Comparison of ENCODE assay signal across 8 cellular contexts in genomic region chr18:3261393-3262233, GRCh38. TPM values are rescaled to one million over a fixed set of nuclear protein-coding genes. Genes with fewer than 3 reads are reported as not detected.
A peak's percentile ranks its signal among the peaks of the same experiment; 100 is the strongest.
DNase-seq lines count a peak whose midpoint lies in the region; ATAC-seq and TF ChIP-seq lines count a peak whose summit lies in the region.

MYL12B (plus strand) TSS chr18:3262133; CDS start chr18:3272899, 10,766 bp downstream.

- H3K9me3 ChIP-seq in HUES48 (ENCODE audit: control insufficient read depth, insufficient read depth, low read length) (no peaks in the 10 kb centered on the region), neural cell (ENCODE audit: low read length) (no peaks in the 10 kb centered on the region)

- peak within 1 kb of the TSS; percentile 99 for H3K27ac ChIP-seq in HUES48 (ENCODE audit: low read depth, low read length)
- H3K27ac ChIP-seq in RWPE1 = peak within 1 kb of the TSS; percentile 95
- H3K27ac ChIP-seq in neural cell (ENCODE audit: low read length) = peak within 1 kb of the TSS; percentile 81

- H3K79me2 ChIP-seq in neural cell (replicated peaks; ENCODE audit: insufficient read depth, low read length) = peaks cover 43% of the 10 kb centered on the region

- peak within 1 kb of the TSS; percentile 86 for H3K4me2 ChIP-seq in neural cell (ENCODE audit: low read length)

- H3K36me3 ChIP-seq in HUES48 (ENCODE audit: control insufficient read depth, insufficient read depth, low read length) (peaks cover 30% of the 10 kb centered on the region), neural cell (ENCODE audit: insufficient read depth, low read length) (no peaks in the 10 kb centered on the region)

- POLR2A ChIA-PET in RWPE1 (lab: Yijun Ruan, JAX; ENCODE audit: low non-redundant PET) = interaction anchor here (0.6 to 1.2 kb wide), 3 partner anchors 11 to 333 kb away, joined by 3 to 4 read pairs (median 3); no protein-coding TSS in a partner anchor

- H3K27me3 ChIP-seq in HUES48 (ENCODE audit: control insufficient read depth, insufficient read depth, low read length) = no peaks in the 10 kb centered on the region
- H3K27me3 ChIP-seq in neural cell (ENCODE audit: insufficient read depth, low read depth, low read length) = no peaks in the 10 kb centered on the region

- H3K4me1 ChIP-seq in HUES48 (ENCODE audit: control insufficient read depth, insufficient read depth, low read length) = peaks cover 29% of the 10 kb centered on the region

- peak; percentile 85 for ATAC-seq in GM21390 (IDR thresholded peaks at IDR 0.05; ENCODE audit: unreplicated experiment)

- H3K9me2 ChIP-seq in neural cell (ENCODE audit: insufficient read depth, low read length) = no peaks in the 10 kb centered on the region

- TF ChIP-seq CTCF in RWPE1 (conservative IDR thresholded peaks at IDR 0.05; ENCODE audit: low read depth) (no peak), fibroblast of the aortic adventitia (IDR thresholded peaks at IDR 0.05; ENCODE audit: insufficient read depth, low read length) (no peak), neural cell (IDR thresholded peaks at IDR 0.05; ENCODE audit: poor library complexity, severe bottlenecking) (peak; percentile 40)

- no peak for TF ChIP-seq RAD21 in neural cell (conservative IDR thresholded peaks at IDR 0.05)

- peak; percentile 71 for TF ChIP-seq EP300 in neural cell (conservative IDR thresholded peaks at IDR 0.05; ENCODE audit: poor library complexity, severe bottlenecking)

- peak within 1 kb of the TSS; percentile 88 for H3K4me3 ChIP-seq in HUES48 (ENCODE audit: low read depth, low read length)
- peak within 1 kb of the TSS; percentile 94 for H3K4me3 ChIP-seq in fibroblast of the aortic adventitia (ENCODE audit: low read depth, low read length)
- peak within 1 kb of the TSS; percentile 93 for H3K4me3 ChIP-seq in neural cell (ENCODE audit: low read length)

- H3K9ac ChIP-seq in HUES48 (ENCODE audit: low read depth, low read length) (peak within 1 kb of the TSS; percentile 100), neural cell (ENCODE audit: low read length) (peak within 1 kb of the TSS; percentile 91)

- CTCF ChIA-PET in RWPE1 (lab: Yijun Ruan, JAX) = no interaction called here

- peak within 1 kb of the TSS; percentile 98 for H2AFZ ChIP-seq in neural cell (ENCODE audit: low read depth, low read length)

- H4K20me1 ChIP-seq in neural cell (ENCODE audit: insufficient read depth) = peaks cover 4% of the 10 kb centered on the region

- DNase-seq in DMS53 (lab: John Stamatoyannopoulos, UW) = peak; percentile 96
- peak; percentile 78 for DNase-seq in RWPE1 (ENCODE audit: low spot score)
- peak; percentile 64 for DNase-seq in activated T-helper 9 cell treated with anti-CD3 and anti-CD28 coated beads, Interleukin-2, amount 50 U/mL, for 16 hours (ENCODE audit: low read depth)
- peak; percentile 76 for DNase-seq in fibroblast of the aortic adventitia (ENCODE audit: low read depth)
- peak; percentile 54 for DNase-seq in stromal cell of bone marrow (ENCODE audit: low read depth)

- H3F3A ChIP-seq in neural cell (ENCODE audit: insufficient read depth, low read length, poor library complexity, severe bottlenecking) = no peaks in the 10 kb centered on the region

TF ChIP-seq in neural cell, 6 proteins besides CTCF, POLR2A, EP300 and RAD21:
- TF ChIP-seq REST (IDR thresholded peaks at IDR 0.05; ENCODE audit: borderline replicate concordance) = peak; percentile 49
- TF ChIP-seq EZH2 (IDR thresholded peaks at IDR 0.05; ENCODE audit: borderline replicate concordance, insufficient read depth, low read length, poor library complexity, severe bottlenecking) = no peak
- peak; percentile 54 for TF ChIP-seq MXI1 (conservative IDR thresholded peaks at IDR 0.05; ENCODE audit: poor library complexity, severe bottlenecking)
- peak; percentile 32 for TF ChIP-seq SMC3 (conservative IDR thresholded peaks at IDR 0.05; ENCODE audit: poor library complexity)
- TF ChIP-seq POLR2AphosphoS5 (IDR thresholded peaks at IDR 0.05) = peak; percentile 90
- TF ChIP-seq TAF1 (IDR thresholded peaks at IDR 0.05; ENCODE audit: low read depth) = peak; percentile 57

RNA-seq across cellular contexts. Expression of gene MYL12B, which starts in this region (rescaled TPM):
- 77.4 and 415 TPM in 2 replicates for total RNA-seq in fibroblast of the aortic adventitia (ENCODE audit: low replicate concordance)
- 384 and 409 TPM in 2 replicates for polyA plus RNA-seq in neural cell
- 167 and 182 TPM in 2 replicates for polyA minus RNA-seq in neural cell

Comparison
In these comparisons a context has a peak if more than half of its experiments do, and no peak if none do; other contexts are left out.
1. Peak in every context shown above with its lines: DNase-seq, ATAC-seq, H3K4me3 ChIP-seq and H3K27ac ChIP-seq.